ENCODE assay signal across 8 cellular contexts in genomic region chr4:72295966-72296557, GRCh38.
DNase-seq lines count a peak whose midpoint lies in the region; ATAC-seq and TF ChIP-seq lines count a peak whose summit lies in the region.

No MANE protein-coding gene starts in this region.

- H3K79me2 ChIP-seq in mammary epithelial cell (ENCODE audit: insufficient read depth, low read length): no peaks in the 10 kb centered on the region

- no peak overlapping the region for H3K4me3 ChIP-seq in mammary epithelial cell (replicated peaks in 1 of 3; ENCODE audit: insufficient read depth in 1 of 3, low read depth in 2 of 3, low read length in 3 of 3)

- H3K4me2 ChIP-seq in mammary epithelial cell (ENCODE audit: insufficient read depth, low read depth, low read length): no peak overlapping the region

- CTCF ChIA-PET in HEK293T (lab: Yijun Ruan, JAX): interaction anchor here (0.5 to 0.7 kb wide), 4 partner anchors 56 to 524 kb away, joined by 3 to 4 read pairs (median 4); no protein-coding TSS in a partner anchor
- CTCF ChIA-PET in mammary epithelial cell (lab: Charles Lee; ENCODE audit: low non-redundant PET): interaction anchor here (0.6 to 1.2 kb wide), 2 partner anchors 177 to 200 kb away, joined by 3 to 5 read pairs; no protein-coding TSS in a partner anchor

- no peaks in the 10 kb centered on the region for H3K27me3 ChIP-seq in mammary epithelial cell (ENCODE audit: insufficient read depth, low read length)

- no peaks in the 10 kb centered on the region for H3K4me1 ChIP-seq in mammary epithelial cell (ENCODE audit: insufficient read depth, low read length)

- peak; percentile 28 for DNase-seq in NCI-H2171 treated with DMSO at 0.1 percent for 48 hours (lab: John Stamatoyannopoulos, UW)
- no peak for DNase-seq in NCI-H2171 (lab: John Stamatoyannopoulos, UW)
- peak; percentile 42 for DNase-seq in HEK293T (ENCODE audit: extremely low spot score)
- peak; percentile 33 for DNase-seq in NCI-H345 (lab: John Stamatoyannopoulos, UW)
- DNase-seq in mammary epithelial cell: peak; percentile 34
- no peak for DNase-seq in left colon
- DNase-seq in activated naive CD4-positive, alpha-beta T cell treated with Interleukin-2 at 50 U/mL for 16 hours: no peak
- DNase-seq in activated CD4-positive, alpha-beta T cell treated with anti-CD3 and anti-CD28 coated beads, Interleukin-2, amount 50 U/mL, for 4 hours: no peak

- no peak overlapping the region for H3K27ac ChIP-seq in mammary epithelial cell (ENCODE audit: insufficient read depth, low read depth, low read length)

- TF ChIP-seq CTCF in mammary epithelial cell (conservative IDR thresholded peaks at IDR 0.05 in 1 of 2, IDR thresholded peaks at IDR 0.05 in 1 of 2; ENCODE audit: extremely low read depth in 1 of 2, insufficient read depth in 1 of 2, low read depth in 1 of 2, low read length in 2 of 2): peak; percentile 54 to 79

- no peaks in the 10 kb centered on the region for H4K20me1 ChIP-seq in mammary epithelial cell (ENCODE audit: insufficient read depth, low read length)

- no TSS peak for BruUV-seq in mammary epithelial cell (replicated peaks; lab: Mats Ljungman, UMichigan)

- no peak overlapping the region for H2AFZ ChIP-seq in mammary epithelial cell (ENCODE audit: low read depth, low read length)

- H3K9ac ChIP-seq in mammary epithelial cell (ENCODE audit: insufficient read depth, low read length): no peak overlapping the region

- H3K36me3 ChIP-seq in mammary epithelial cell (ENCODE audit: insufficient read depth, low read length): no peaks in the 10 kb centered on the region

- dilution Hi-C loops in mammary epithelial cell (cut with HindIII; ENCODE audit: low sequenced_read_pairs): no loop called here

- POLR2A ChIA-PET in HEK293T (lab: Yijun Ruan, JAX): no interaction called here

- in situ Hi-C loops in mammary epithelial cell (cut with MboI; ENCODE audit: low sequenced_read_pairs in 2 of 2): loop anchor here in 1 of 2 donors (25.0 kb wide), 1 partner anchor 534 kb away; no protein-coding TSS in a partner anchor

- H3K9me3 ChIP-seq in mammary epithelial cell (replicated peaks; ENCODE audit: insufficient read depth, low read length): no peaks in the 10 kb centered on the region

- intact Hi-C loops in mammary epithelial cell (cut with micrococcal nuclease): loop anchor here (1.0 to 10.0 kb wide), 4 partner anchors 173 to 726 kb away; no protein-coding TSS in a partner anchor
- intact Hi-C loops in left colon (cut with DNase I, micrococcal nuclease): no loop called here

- WGBS in mammary epithelial cell (ENCODE audit: low coverage, missing lambda C conversion rate): 25% methylated on average over 5 of the region's 5 CpGs

- ATAC-seq in left colon: peak; percentile 64

TF ChIP-seq in HEK293T, 16 proteins besides CTCF, POLR2A, EP300 and RAD21:
- TF ChIP-seq TARDBP (IDR thresholded peaks at IDR 0.05): no peak
- TF ChIP-seq CTBP1 (IDR thresholded peaks at IDR 0.05; ENCODE audit: borderline replicate concordance): no peak
- TF ChIP-seq PKNOX1 (IDR thresholded peaks at IDR 0.05): no peak
- TF ChIP-seq FOXK2 (IDR thresholded peaks at IDR 0.05): no peak
- no peak for TF ChIP-seq ARNT (IDR thresholded peaks at IDR 0.05)
- no peak for TF ChIP-seq BHLHE40 (IDR thresholded peaks at IDR 0.05; ENCODE audit: borderline replicate concordance)
- TF ChIP-seq LEF1 (IDR thresholded peaks at IDR 0.05; ENCODE audit: borderline replicate concordance): no peak
- TF ChIP-seq FOXA1 (IDR thresholded peaks at IDR 0.05): no peak
- no peak for TF ChIP-seq SP1 (IDR thresholded peaks at IDR 0.05)
- no peak for TF ChIP-seq ZNF384 (IDR thresholded peaks at IDR 0.05)
- TF ChIP-seq NFRKB (IDR thresholded peaks at IDR 0.05): no peak
- no peak for TF ChIP-seq HDGF (IDR thresholded peaks at IDR 0.05; ENCODE audit: borderline replicate concordance)
- TF ChIP-seq L3MBTL2 (conservative IDR thresholded peaks at IDR 0.05): no peak
- no peak for TF ChIP-seq ELF4 (IDR thresholded peaks at IDR 0.05)
- no peak for TF ChIP-seq SUZ12 (IDR thresholded peaks at IDR 0.05)
- no peak for TF ChIP-seq FOXM1 (IDR thresholded peaks at IDR 0.05; ENCODE audit: borderline replicate concordance)

Comparison
In these comparisons a context has a peak if more than half of its experiments do, and no peak if none do; other contexts are left out.
1. DNase-seq: peak in NCI-H2171 treated with DMSO at 0.1 percent for 48 hours (single experiment), HEK293T (single experiment), NCI-H345 (single experiment) and mammary epithelial cell (single experiment); none in NCI-H2171 (single experiment), left colon (0 of 2), activated naive CD4-positive, alpha-beta T cell treated with Interleukin-2 at 50 U/mL for 16 hours (single experiment) and activated CD4-positive, alpha-beta T cell treated with anti-CD3 and anti-CD28 coated beads, Interleukin-2, amount 50 U/mL, for 4 hours (0 of 2).